Comparison of ENCODE assay signal across 20 cellular contexts in genomic region chr17:53607475-53607874, GRCh38.
A peak's percentile ranks its signal among the peaks of the same experiment; 100 is the strongest.
DNase-seq lines count a peak whose midpoint lies in the region; ATAC-seq and TF ChIP-seq lines count a peak whose summit lies in the region.
"Had no signal": no experiment of that assay in that cellular context is flagged by ENCODE, and none has a peak within 500 bp of the region (broad histone marks: within the 10 kb centered on the region; RNA-seq: fewer than 3 reads in every experiment).

No MANE protein-coding gene starts in this region.

- H3K4me3 Mint-ChIP-seq in GM23338 = 0 out of 3 replicates have a peak overlapping the region, but pooled peaks have one; percentile 1
- no peak overlapping the region for H3K4me3 Mint-ChIP-seq in WTC11
- H3K4me3 Mint-ChIP-seq in activated CD4-positive, alpha-beta T cell treated with anti-CD3 and anti-CD28 coated beads, Interleukin-2, amount 10 ng/mL, durations not matched to agents 7 days and 5 days = no peak overlapping the region
- H3K4me3 Mint-ChIP-seq: CD4-positive, alpha-beta memory T cell had no signal

- no peak overlapping the region for H3K14ac ChIP-seq in neuronal stem cell (ENCODE audit: low read length)

- H3K4me2 ChIP-seq in GM23338 (no peak overlapping the region), neuronal stem cell (ENCODE audit: insufficient read depth, low read length, poor library complexity, severe bottlenecking) (no peak overlapping the region)
- H3K4me2 ChIP-seq: BLaER1 had no signal

- peaks cover 0 to 2% of the 10 kb centered on the region in 2 donors for H3K9me3 ChIP-seq in neuronal stem cell (replicated peaks in 1 of 2; ENCODE audit: control insufficient read depth in 2 of 2, insufficient read depth in 1 of 2, low read depth in 1 of 2, low read length in 2 of 2)
- H3K9me3 ChIP-seq: BLaER1 had no signal

- H2AK5ac ChIP-seq in neuronal stem cell (ENCODE audit: low read depth, low read length) = no peak overlapping the region

- no peak overlapping the region for H3K18ac ChIP-seq in neuronal stem cell (ENCODE audit: low read length)

- no CpG with 5 or more reads among the region's 1 CpG for WGBS in neuronal stem cell (ENCODE audit: extremely low coverage in 2 of 2, insufficient read length in 2 of 2, insufficient replicate concordance in 1 of 2), 2 donors

- H3K9me3 Mint-ChIP-seq in GM23338 (peaks cover 5% of the 10 kb centered on the region; the same call in 2 of the 3 replicates), WTC11 (peaks cover 65% of the 10 kb centered on the region)
- peaks cover 12% of the 10 kb centered on the region for H3K9me3 Mint-ChIP-seq in activated CD4-positive, alpha-beta T cell treated with anti-CD3 and anti-CD28 coated beads, Interleukin-2, amount 10 ng/mL, durations not matched to agents 7 days and 5 days

- 0 out of 2 replicates have a peak, but pooled peaks cover 4% of the 10 kb centered on the region for H3F3A ChIP-seq in GM23338 (replicated peaks; ENCODE audit: low read depth)

- no peak overlapping the region for H2AFZ ChIP-seq in GM23338
- H2AFZ ChIP-seq in neuronal stem cell (ENCODE audit: low read length) = no peak overlapping the region

- H3K4me1 Mint-ChIP-seq in GM23338 = peaks cover 47% of the 10 kb centered on the region
- peaks cover 37% of the 10 kb centered on the region for H3K4me1 Mint-ChIP-seq in WTC11
- H3K4me1 Mint-ChIP-seq in activated CD4-positive, alpha-beta T cell treated with anti-CD3 and anti-CD28 coated beads, Interleukin-2, amount 10 ng/mL, durations not matched to agents 7 days and 5 days = no peaks in the 10 kb centered on the region
- H3K4me1 Mint-ChIP-seq: CD4-positive, alpha-beta memory T cell had no signal

- no peak overlapping the region for H4K8ac ChIP-seq in neuronal stem cell (ENCODE audit: low read depth, low read length)

- no peak overlapping the region for H3K4ac ChIP-seq in neuronal stem cell (ENCODE audit: low read length)

- no peak overlapping the region for H4K91ac ChIP-seq in neuronal stem cell (ENCODE audit: low read depth, low read length, poor library complexity)

- H3K27ac ChIP-seq in GM23338 (ENCODE audit: low read depth) = peak overlapping the region; percentile 93
- peak overlapping the region; percentile 2 for H3K27ac ChIP-seq in neuronal stem cell (replicated peaks; ENCODE audit: low read length)
- H3K27ac ChIP-seq: BLaER1 had no signal

- CTCF ChIA-PET in WTC11 (lab: Charles Lee) = interaction anchor here (0.9 to 1.4 kb wide), 2 partner anchors 23 to 1292 kb away, joined by 3 read pairs; no protein-coding TSS in a partner anchor
- CTCF ChIA-PET in activated CD4-positive, alpha-beta T cell treated with anti-CD3 and anti-CD28 coated beads, Interleukin-2, amount 10 ng/mL, durations not matched to agents 7 days and 5 days (lab: Charles Lee) = no interaction called here

- TF ChIP-seq CTCF in GM23338 (conservative IDR thresholded peaks at IDR 0.05; ENCODE audit: low read depth in 2 of 2) (no peak), WTC11 (IDR thresholded peaks at IDR 0.05) (no peak)

- DNase-seq in GM23338 (ENCODE audit: low spot score) (peak; percentile 59), WTC11 (ENCODE audit: low spot score) (no peak), iPS-NIHi11 (ENCODE audit: low spot score) (peak; percentile 10), neuronal stem cell (ENCODE audit: low spot score) (no peak), GM03348 (ENCODE audit: low spot score) (no peak)
- DNase-seq in activated CD8-positive, alpha-beta memory T cell treated with anti-CD3 and anti-CD28 coated beads for 24 hours = no peak
- DNase-seq in activated CD4-positive, alpha-beta T cell treated with anti-CD3 and anti-CD28 coated beads, Interleukin-2, amount 10 ng/mL, durations not matched to agents 7 days and 5 days = no peak
- DNase-seq: Calu3; CD4-positive, alpha-beta memory T cell; HCEC 1CT; KG1; NCI-H187; NCI-H2107; NCI-H226; NCI-H524; NCI-H82; RPMI8226; SIG-M5 had no signal

- no peak overlapping the region for H3K9ac ChIP-seq in neuronal stem cell (ENCODE audit: low read depth, low read length, poor library complexity)
- H3K9ac ChIP-seq: BLaER1 had no signal

- no peaks in the 10 kb centered on the region for H3K79me1 ChIP-seq in neuronal stem cell (ENCODE audit: low read depth, low read length)

- POLR2A ChIA-PET in WTC11 (lab: Charles Lee) = no interaction called here
- POLR2A ChIA-PET in activated CD4-positive, alpha-beta T cell treated with anti-CD3 and anti-CD28 coated beads, Interleukin-2, amount 10 ng/mL, durations not matched to agents 7 days and 5 days (lab: Charles Lee) = no interaction called here

- H4K20me1 ChIP-seq in GM23338 (replicated peaks; ENCODE audit: insufficient read depth) = no peaks in the 10 kb centered on the region
- H4K20me1 ChIP-seq: BLaER1 had no signal

- H3K36me3 ChIP-seq in GM23338 (ENCODE audit: insufficient read depth) (peaks cover 10% of the 10 kb centered on the region; the same call in 1 of the 2 replicates), neuronal stem cell (replicated peaks in 1 of 2; ENCODE audit: control insufficient read depth in 2 of 2, insufficient read depth in 2 of 2, low read length in 2 of 2) (no peaks in the 10 kb centered on the region)
- H3K36me3 ChIP-seq: BLaER1 had no signal

- no peak overlapping the region for H2BK15ac ChIP-seq in neuronal stem cell (ENCODE audit: low read length)

- H3K23ac ChIP-seq in neuronal stem cell (ENCODE audit: low read depth, low read length, poor library complexity) = no peak overlapping the region

- H3K79me2 ChIP-seq in GM23338 (replicated peaks; ENCODE audit: insufficient read depth) = no peaks in the 10 kb centered on the region

- no peak overlapping the region for H2BK12ac ChIP-seq in neuronal stem cell (ENCODE audit: low read length)

- H3K4me1 ChIP-seq in GM23338 (ENCODE audit: insufficient read depth) = peaks cover 11% of the 10 kb centered on the region
- H3K4me1 ChIP-seq in neuronal stem cell (ENCODE audit: control insufficient read depth in 2 of 2, insufficient read depth in 1 of 2, low read depth in 1 of 2, low read length in 2 of 2) = no peaks in the 10 kb centered on the region
- H3K4me1 ChIP-seq: BLaER1 had no signal

- H3K27me3 ChIP-seq in GM23338 (ENCODE audit: insufficient read depth) = no peaks in the 10 kb centered on the region
- no peaks in the 10 kb centered on the region for H3K27me3 ChIP-seq in neuronal stem cell (ENCODE audit: control insufficient read depth in 3 of 3, insufficient read depth in 3 of 3, low read depth in 1 of 3, low read length in 3 of 3)
- H3K27me3 ChIP-seq: BLaER1 had no signal

- ATAC-seq in GM23338 (peak; percentile 95), WTC11 (peak; percentile 96), HG03521 (IDR thresholded peaks at IDR 0.05; ENCODE audit: unreplicated experiment) (no peak)

- H3K36me3 Mint-ChIP-seq in GM23338 (ENCODE audit: low read depth) (peaks cover 16% of the 10 kb centered on the region; the same call in 2 of the 3 replicates), WTC11 (peaks cover 50% of the 10 kb centered on the region)
- H3K36me3 Mint-ChIP-seq in activated CD4-positive, alpha-beta T cell treated with anti-CD3 and anti-CD28 coated beads, Interleukin-2, amount 10 ng/mL, durations not matched to agents 7 days and 5 days (ENCODE audit: low read depth) = no peaks in the 10 kb centered on the region
- H3K36me3 Mint-ChIP-seq: CD4-positive, alpha-beta memory T cell had no signal

- no peaks in the 10 kb centered on the region for H3K9me2 ChIP-seq in GM23338 (ENCODE audit: insufficient read depth)

- H3K27ac Mint-ChIP-seq in GM23338 (peak overlapping the region; percentile 82), WTC11 (peak overlapping the region; percentile 93)
- no peak overlapping the region for H3K27ac Mint-ChIP-seq in activated CD4-positive, alpha-beta T cell treated with anti-CD3 and anti-CD28 coated beads, Interleukin-2, amount 10 ng/mL, durations not matched to agents 7 days and 5 days

- no peak overlapping the region for H2BK5ac ChIP-seq in neuronal stem cell (ENCODE audit: low read length)

- H3K4me3 ChIP-seq in GM23338 (no peak overlapping the region), neuronal stem cell (ENCODE audit: low read length in 2 of 2) (no peak overlapping the region)
- H3K4me3 ChIP-seq: BLaER1 had no signal

- no peak overlapping the region for H2BK120ac ChIP-seq in neuronal stem cell (ENCODE audit: low read depth, low read length)

- H3K27me3 Mint-ChIP-seq in GM23338 (ENCODE audit: insufficient read depth, low read depth, poor library complexity) = peaks cover 3% of the 10 kb centered on the region
- no peaks in the 10 kb centered on the region; the same call in 1 of the 2 replicates for H3K27me3 Mint-ChIP-seq in WTC11 (ENCODE audit: low read depth)
- no peaks in the 10 kb centered on the region for H3K27me3 Mint-ChIP-seq in activated CD4-positive, alpha-beta T cell treated with anti-CD3 and anti-CD28 coated beads, Interleukin-2, amount 10 ng/mL, durations not matched to agents 7 days and 5 days
- H3K27me3 Mint-ChIP-seq: CD4-positive, alpha-beta memory T cell had no signal

TF ChIP-seq in WTC11, 78 proteins besides CTCF, POLR2A, EP300 and RAD21:
- peak; percentile 87; the same call in 1 of the 2 replicates for TF ChIP-seq TEAD1 (CRISPR knock-in tag; IDR thresholded peaks at IDR 0.05)
- 0 out of 2 replicates have a peak, but pooled peaks have one; percentile 17 for TF ChIP-seq ETV6 (CRISPR knock-in tag; IDR thresholded peaks at IDR 0.05)
- TF ChIP-seq SMAD3 (CRISPR knock-in tag; IDR thresholded peaks at IDR 0.05; ENCODE audit: borderline replicate concordance) = no peak
- TF ChIP-seq ZNF423 (CRISPR knock-in tag; IDR thresholded peaks at IDR 0.05) = 0 out of 2 replicates have a peak, but pooled peaks have one; percentile 13
- no peak for TF ChIP-seq ESRRA (CRISPR knock-in tag; IDR thresholded peaks at IDR 0.05; ENCODE audit: borderline replicate concordance)
- TF ChIP-seq, protein P1, sequence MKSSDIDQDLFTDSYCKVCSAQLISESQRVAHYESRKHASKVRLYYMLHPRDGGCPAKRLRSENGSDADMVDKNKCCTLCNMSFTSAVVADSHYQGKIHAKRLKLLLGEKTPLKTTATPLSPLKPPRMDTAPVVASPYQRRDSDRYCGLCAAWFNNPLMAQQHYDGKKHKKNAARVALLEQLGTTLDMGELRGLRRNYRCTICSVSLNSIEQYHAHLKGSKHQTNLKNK (CRISPR knock-in tag; IDR thresholded peaks at IDR 0.05) = no peak
- TF ChIP-seq ZNF263 (CRISPR knock-in tag; IDR thresholded peaks at IDR 0.05; ENCODE audit: low read depth) = no peak
- no peak for TF ChIP-seq NFE2L1 (CRISPR knock-in tag; IDR thresholded peaks at IDR 0.05)
- TF ChIP-seq MYBL2 (CRISPR knock-in tag; IDR thresholded peaks at IDR 0.05) = no peak
TF ChIP-seq in WTC11: peak in this region for 3.

Comparison
In these comparisons a context has a peak if more than half of its experiments do, and no peak if none do; other contexts are left out.
1. DNase-seq: peak in GM23338 (single experiment) and iPS-NIHi11 (single experiment); none in WTC11 (single experiment), neuronal stem cell (single experiment), GM03348 (single experiment), activated CD8-positive, alpha-beta memory T cell treated with anti-CD3 and anti-CD28 coated beads for 24 hours (single experiment) and activated CD4-positive, alpha-beta T cell treated with anti-CD3 and anti-CD28 coated beads, Interleukin-2, amount 10 ng/mL, durations not matched to agents 7 days and 5 days (single experiment).